ENCODE assay signal across 30 cellular contexts in genomic region chr16:88611220-88611821, GRCh38. TPM values are rescaled to one million over a fixed set of nuclear protein-coding genes. Genes with fewer than 3 reads are reported as not detected.
DNase-seq lines count a peak whose midpoint lies in the region; TF ChIP-seq lines count a peak whose summit lies in the region.
"Had no signal": no experiment of that assay in that cellular context is flagged by ENCODE, and none has a peak within 500 bp of the region (broad histone marks: within the 10 kb centered on the region; RNA-seq: fewer than 3 reads in every experiment).

No MANE protein-coding gene starts in this region.

- no peaks in the 10 kb centered on the region for H3K79me2 ChIP-seq in neural cell (replicated peaks; ENCODE audit: insufficient read depth, low read length)

- H3K36me3 Mint-ChIP-seq in MCF 10A (ENCODE audit: insufficient read depth, unreplicated experiment): peaks cover 44% of the 10 kb centered on the region
- peaks cover 42% of the 10 kb centered on the region for H3K36me3 Mint-ChIP-seq in endothelial cell (ENCODE audit: low read depth, unreplicated experiment)

- H3K27ac Mint-ChIP-seq in MCF 10A (ENCODE audit: low read depth, unreplicated experiment) (peak overlapping the region; percentile 16), endothelial cell (ENCODE audit: unreplicated experiment) (peak overlapping the region; percentile 52)
- H3K27ac Mint-ChIP-seq: activated naive CD4-positive, alpha-beta T cell treated with anti-CD3 and anti-CD28 coated beads for 36 hours had no signal

- H3K9ac ChIP-seq in neural cell (ENCODE audit: low read length): peak overlapping the region; percentile 38

- CTCF ChIA-PET in MCF 10A (lab: Yijun Ruan, JAX): no interaction called here

- H3F3A ChIP-seq in neural cell (ENCODE audit: insufficient read depth, low read length, poor library complexity, severe bottlenecking): no peaks in the 10 kb centered on the region

- H3K4me2 ChIP-seq in neural cell (ENCODE audit: low read length): no peak overlapping the region

- H3K9me2 ChIP-seq in neural cell (ENCODE audit: insufficient read depth, low read length): no peaks in the 10 kb centered on the region

- DNase-seq in MCF 10A (ENCODE audit: unreplicated experiment) (no peak), breast epithelium (ENCODE audit: low spot score in 2 of 2) (no peak), endothelial cell (ENCODE audit: low spot score) (peak; percentile 56), HPDE6-E6E7 (ENCODE audit: extremely low spot score) (no peak), GM20000 (ENCODE audit: low spot score) (no peak), cerebellar nuclear complex (lab: John Stamatoyannopoulos, UW) (no peak)
- DNase-seq: activated naive CD4-positive, alpha-beta T cell treated with anti-CD3 and anti-CD28 coated beads for 36 hours; activated T-cell treated with anti-CD3 and anti-CD28 coated beads, Interleukin-2, amount 50 U/mL, for 4 hours; central memory CD4-positive, alpha-beta T cell; effector memory CD4-positive, alpha-beta T cell; left cardiac atrium; naive thymus-derived CD8-positive, alpha-beta T cell; NCI-H1092 treated with DMSO at 0.1 percent for 48 hours; NCI-H2081; NCI-H446; PC-3; Right ventricle myocardium superior; small intestine; stimulated activated CD4-positive, alpha-beta T cell treated with anti-CD3 and anti-CD28 coated beads, Interleukin-2, amount 100 ng/mL, for 24 hours; stimulated activated naive CD4-positive, alpha-beta T cell treated with Interleukin-2 at 50 U/mL for 16 hours; T1000; thyroid gland had no signal

- BruUV-seq in MCF 10A (replicated peaks; lab: Mats Ljungman, UMichigan): no TSS peak

- H3K9me3 Mint-ChIP-seq in MCF 10A (ENCODE audit: unreplicated experiment) (no peaks in the 10 kb centered on the region), endothelial cell (ENCODE audit: unreplicated experiment) (no peaks in the 10 kb centered on the region)
- H3K9me3 Mint-ChIP-seq: activated naive CD4-positive, alpha-beta T cell treated with anti-CD3 and anti-CD28 coated beads for 36 hours; activated T-cell treated with anti-CD3 and anti-CD28 coated beads, Interleukin-2, amount 50 U/mL, for 4 hours; naive thymus-derived CD8-positive, alpha-beta T cell had no signal

- H3K4me1 ChIP-seq in breast epithelium: no peaks in the 10 kb centered on the region

- H3K4me3 Mint-ChIP-seq in MCF 10A (ENCODE audit: unreplicated experiment): no peak overlapping the region
- peak overlapping the region; percentile 32 for H3K4me3 Mint-ChIP-seq in endothelial cell (ENCODE audit: unreplicated experiment)
- H3K4me3 Mint-ChIP-seq: activated naive CD4-positive, alpha-beta T cell treated with anti-CD3 and anti-CD28 coated beads for 36 hours; activated T-cell treated with anti-CD3 and anti-CD28 coated beads, Interleukin-2, amount 50 U/mL, for 4 hours; naive thymus-derived CD8-positive, alpha-beta T cell had no signal

- no peaks in the 10 kb centered on the region for H4K20me1 ChIP-seq in neural cell (ENCODE audit: insufficient read depth)

- no peaks in the 10 kb centered on the region for H3K4me1 Mint-ChIP-seq in MCF 10A (ENCODE audit: insufficient read depth, unreplicated experiment)
- H3K4me1 Mint-ChIP-seq in endothelial cell (ENCODE audit: unreplicated experiment): peaks cover 29% of the 10 kb centered on the region

- no peak overlapping the region for H3K27ac ChIP-seq in breast epithelium
- peak overlapping the region; percentile 16 for H3K27ac ChIP-seq in neural cell (ENCODE audit: low read length)
- peak overlapping the region; percentile 22 for H3K27ac ChIP-seq in temporal lobe (ENCODE audit: low read depth, low read length)
- H3K27ac ChIP-seq: 22Rv1, esophagus muscularis mucosa, thyroid gland had no signal

- TF ChIP-seq CTCF in MCF 10A (IDR thresholded peaks at IDR 0.05; ENCODE audit: unreplicated experiment) (no peak), breast epithelium (IDR thresholded peaks at IDR 0.05) (no peak), endothelial cell (IDR thresholded peaks at IDR 0.05; ENCODE audit: unreplicated experiment) (no peak), neural cell (IDR thresholded peaks at IDR 0.05; ENCODE audit: poor library complexity, severe bottlenecking) (peak; percentile 51), GM20000 (IDR thresholded peaks at IDR 0.05; ENCODE audit: extremely low read depth, missing control alignments) (no peak)

- H3K9me3 ChIP-seq in breast epithelium (no peaks in the 10 kb centered on the region), neural cell (ENCODE audit: low read length) (no peaks in the 10 kb centered on the region)
- H3K9me3 ChIP-seq: esophagus muscularis mucosa, thyroid gland had no signal

- intact Hi-C loops in MCF 10A (cut with micrococcal nuclease) (no loop called here), breast epithelium (cut with DNase I; ENCODE audit: low total_unique reads) (loop anchor here (5.0 kb wide), 1 partner anchor 526 kb away; no protein-coding TSS in a partner anchor)

- peak; percentile 38 for TF ChIP-seq RAD21 in neural cell (conservative IDR thresholded peaks at IDR 0.05)

- no peaks in the 10 kb centered on the region for H3K27me3 Mint-ChIP-seq in MCF 10A (ENCODE audit: insufficient read depth, unreplicated experiment)
- H3K27me3 Mint-ChIP-seq in endothelial cell (ENCODE audit: unreplicated experiment): peaks cover 8% of the 10 kb centered on the region
- H3K27me3 Mint-ChIP-seq: naive thymus-derived CD8-positive, alpha-beta T cell had no signal

- no peak for TF ChIP-seq POLR2A in breast epithelium (IDR thresholded peaks at IDR 0.05)

- POLR2A ChIA-PET in MCF 10A (lab: Yijun Ruan, JAX): interaction anchor here (1.9 kb wide), 1 partner anchor 41 kb away, joined by 4 read pairs; the partner anchor contains the start of gene ZC3H18

- peak; percentile 44 for TF ChIP-seq EP300 in neural cell (conservative IDR thresholded peaks at IDR 0.05; ENCODE audit: poor library complexity, severe bottlenecking)

- H3K4me3 ChIP-seq in breast epithelium (no peak overlapping the region), neural cell (ENCODE audit: low read length) (peak overlapping the region; percentile 54)
- H3K4me3 ChIP-seq: esophagus muscularis mucosa, thyroid gland had no signal

- H3K36me3 ChIP-seq in breast epithelium (peaks cover 7% of the 10 kb centered on the region), neural cell (ENCODE audit: insufficient read depth, low read length) (no peaks in the 10 kb centered on the region)

- H2AFZ ChIP-seq in neural cell (ENCODE audit: low read depth, low read length): no peak overlapping the region

- H3K27me3 ChIP-seq in breast epithelium (no peaks in the 10 kb centered on the region), neural cell (ENCODE audit: insufficient read depth, low read depth, low read length) (no peaks in the 10 kb centered on the region)
- H3K27me3 ChIP-seq: esophagus muscularis mucosa, thyroid gland had no signal

TF ChIP-seq in neural cell, 6 proteins besides CTCF, POLR2A, EP300 and RAD21:
- TF ChIP-seq EZH2 (IDR thresholded peaks at IDR 0.05; ENCODE audit: borderline replicate concordance, insufficient read depth, low read length, poor library complexity, severe bottlenecking) (no peak), MXI1 (conservative IDR thresholded peaks at IDR 0.05; ENCODE audit: poor library complexity, severe bottlenecking) (peak; percentile 26), TAF1 (IDR thresholded peaks at IDR 0.05; ENCODE audit: low read depth) (no peak), SMC3 (conservative IDR thresholded peaks at IDR 0.05; ENCODE audit: poor library complexity) (peak; percentile 60), REST (IDR thresholded peaks at IDR 0.05; ENCODE audit: borderline replicate concordance) (no peak), POLR2AphosphoS5 (IDR thresholded peaks at IDR 0.05) (peak; percentile 48)
TF ChIP-seq in neural cell: peak in this region for 3.

RNA-seq across cellular contexts. Expression of gene IL17C, which starts 27.1 kb away (rescaled TPM):
- total RNA-seq in MCF 10A (2022) (not detected in 2 replicates), breast epithelium (not detected), endothelial cell (ENCODE audit: unreplicated experiment) (0.26 TPM), temporal lobe (not detected)
- polyA plus RNA-seq in neural cell: 1.0 TPM in 1 of 2 replicates, not detected in the other
- polyA minus RNA-seq in neural cell: not detected in 2 replicates
- total RNA-seq: activated naive CD4-positive, alpha-beta T cell treated with anti-CD3 and anti-CD28 coated beads for 36 hours; activated T-cell treated with anti-CD3 and anti-CD28 coated beads, Interleukin-2, amount 50 U/mL, for 4 hours; esophagus muscularis mucosa; frontal cortex; HT1080; left cardiac atrium; LHCN-M2; mesenteric fat pad; PC-3; Right ventricle myocardium superior; thyroid gland had no signal

RNA-seq across cellular contexts. Expression of gene CYBA, which starts 39.5 kb away (rescaled TPM):
- total RNA-seq in MCF 10A (2022) (0.54 and 0.84 TPM in 2 replicates), breast epithelium (100 to 1,000 TPM; 138 to 194 (median 180) TPM), endothelial cell (ENCODE audit: unreplicated experiment) (140 TPM), temporal lobe (13.5 TPM)
- 5.7 and 6.3 TPM in 2 replicates for polyA plus RNA-seq in neural cell
- polyA minus RNA-seq in neural cell: 2.2 TPM in 1 of 2 replicates, not detected in the other
- total RNA-seq: PC-3 had no signal

RNA-seq across cellular contexts. Expression of gene ZC3H18, which starts 41.1 kb away (rescaled TPM):
- total RNA-seq in MCF 10A (2022) (34.4 and 40.5 TPM in 2 replicates), breast epithelium (10 to 100 TPM; 12.5 to 14.9 (median 13.3) TPM), endothelial cell (ENCODE audit: unreplicated experiment) (49.3 TPM), temporal lobe (9.1 TPM)
- polyA plus RNA-seq in neural cell: 12.8 and 17.5 TPM in 2 replicates
- polyA minus RNA-seq in neural cell: 20.9 and 23.2 TPM in 2 replicates

RNA-seq across cellular contexts. Expression of gene MVD, which starts 51.6 kb away (rescaled TPM):
- total RNA-seq in MCF 10A (2022) (30.3 and 32.4 TPM in 2 replicates), breast epithelium (10 to 100 TPM; 17.4 to 21.3 (median 19.0) TPM), endothelial cell (ENCODE audit: unreplicated experiment) (123 TPM), temporal lobe (48.9 TPM)
- 232 and 303 TPM in 2 replicates for polyA plus RNA-seq in neural cell
- 119 and 135 TPM in 2 replicates for polyA minus RNA-seq in neural cell

Comparison
In these comparisons a context has a peak if more than half of its experiments do, and no peak if none do; other contexts are left out.
1. H3K27ac ChIP-seq: peak in neural cell (single experiment) and temporal lobe (single experiment); none in breast epithelium (0 of 2).